ENCODE assay signal across 14 cellular contexts in genomic region chr7:73971315-73971700, GRCh38. TPM values are rescaled to one million over a fixed set of nuclear protein-coding genes. Genes with fewer than 3 reads are reported as not detected.
DNase-seq lines count a peak whose midpoint lies in the region; ATAC-seq and TF ChIP-seq lines count a peak whose summit lies in the region.
"Had no signal": no experiment of that assay in that cellular context is flagged by ENCODE, and none has a peak within 500 bp of the region (broad histone marks: within the 10 kb centered on the region; RNA-seq: fewer than 3 reads in every experiment).

No MANE protein-coding gene starts in this region.

- H2BK15ac ChIP-seq in neuronal stem cell (ENCODE audit: low read length): peak overlapping the region; percentile 55

- H3K4me3 ChIP-seq in neuronal stem cell (ENCODE audit: low read length in 2 of 2): no peak overlapping the region
- H3K4me3 ChIP-seq: cardiac muscle cell, prostate gland had no signal

- no peak overlapping the region for H4K8ac ChIP-seq in neuronal stem cell (ENCODE audit: low read depth, low read length)

- H3K18ac ChIP-seq in neuronal stem cell (ENCODE audit: low read length): peak overlapping the region; percentile 48

- TF ChIP-seq POLR2A in GM18505 (IDR thresholded peaks at IDR 0.05; ENCODE audit: borderline replicate concordance, extremely low read depth, insufficient read depth, insufficient read length): no peak

- peak; percentile 35 for DNase-seq in NAMALWA (ENCODE audit: low spot score)
- DNase-seq in neuronal stem cell (ENCODE audit: low spot score): no peak
- no peak for DNase-seq in RKO (ENCODE audit: low spot score)
- DNase-seq in HUDEP-2 (lab: John Stamatoyannopoulos, UW; ENCODE audit: unreplicated experiment in 76 of 76): no peak
- DNase-seq in NCI-H446 (lab: John Stamatoyannopoulos, UW): no peak
- no peak for DNase-seq in SIG-M5 (lab: John Stamatoyannopoulos, UW)
- DNase-seq: NCI-H1436, NCI-H748 treated with DMSO at 0.1 percent for 48 hours had no signal

- H3K79me1 ChIP-seq in neuronal stem cell (ENCODE audit: low read depth, low read length): no peaks in the 10 kb centered on the region

- peaks cover 0 to 2% of the 10 kb centered on the region in 2 donors for H3K9me3 ChIP-seq in neuronal stem cell (replicated peaks in 1 of 2; ENCODE audit: control insufficient read depth in 2 of 2, insufficient read depth in 1 of 2, low read depth in 1 of 2, low read length in 2 of 2)
- H3K9me3 ChIP-seq: prostate gland had no signal

- peak overlapping the region; percentile 53 for H2BK5ac ChIP-seq in neuronal stem cell (ENCODE audit: low read length)

- no peak overlapping the region for H4K91ac ChIP-seq in neuronal stem cell (ENCODE audit: low read depth, low read length, poor library complexity)

- peak overlapping the region; percentile 56 for H3K14ac ChIP-seq in neuronal stem cell (ENCODE audit: low read length)

- H2AK5ac ChIP-seq in neuronal stem cell (ENCODE audit: low read depth, low read length): peak overlapping the region; percentile 93

- ATAC-seq in GM18505 (IDR thresholded peaks at IDR 0.05; ENCODE audit: unreplicated experiment) (peak; percentile 81), GM21717 (IDR thresholded peaks at IDR 0.05; ENCODE audit: unreplicated experiment) (peak; percentile 77)
- ATAC-seq: activated CD4-positive, CD25-positive, alpha-beta regulatory T cell treated with anti-CD3 and anti-CD28 coated beads, Interleukin-2, amount 50 U/mL, for 24 hours had no signal

- no peak overlapping the region for H3K4me2 ChIP-seq in neuronal stem cell (ENCODE audit: insufficient read depth, low read length, poor library complexity, severe bottlenecking)

- WGBS in neuronal stem cell (ENCODE audit: extremely low coverage in 2 of 2, insufficient read length in 2 of 2, insufficient replicate concordance in 1 of 2), 2 donors: no CpG with 5 or more reads among the region's 4 CpGs

- H3K27me3 ChIP-seq in neuronal stem cell (ENCODE audit: control insufficient read depth in 3 of 3, insufficient read depth in 3 of 3, low read depth in 1 of 3, low read length in 3 of 3): peaks cover 0 to 21% (median 0%) of the 10 kb centered on the region in 3 experiments
- H3K27me3 ChIP-seq: cardiac muscle cell had no signal

- no peak overlapping the region for H3K4ac ChIP-seq in neuronal stem cell (ENCODE audit: low read length)

- H3K27ac ChIP-seq in neuronal stem cell (replicated peaks; ENCODE audit: low read length): no peak overlapping the region
- H3K27ac ChIP-seq: cardiac muscle cell, prostate gland had no signal

- H2BK12ac ChIP-seq in neuronal stem cell (ENCODE audit: low read length): no peak overlapping the region

- no peak overlapping the region for H2AFZ ChIP-seq in neuronal stem cell (ENCODE audit: low read length)

- no peak overlapping the region for H3K23ac ChIP-seq in neuronal stem cell (ENCODE audit: low read depth, low read length, poor library complexity)

- H3K4me1 ChIP-seq in neuronal stem cell (ENCODE audit: control insufficient read depth in 2 of 2, insufficient read depth in 1 of 2, low read depth in 1 of 2, low read length in 2 of 2): no peaks in the 10 kb centered on the region
- H3K4me1 ChIP-seq: prostate gland had no signal

- H3K36me3 ChIP-seq in neuronal stem cell (replicated peaks in 1 of 2; ENCODE audit: control insufficient read depth in 2 of 2, insufficient read depth in 2 of 2, low read length in 2 of 2): no peaks in the 10 kb centered on the region
- H3K36me3 ChIP-seq: cardiac muscle cell, prostate gland had no signal

- peak overlapping the region; percentile 72 for H2BK120ac ChIP-seq in neuronal stem cell (ENCODE audit: low read depth, low read length)

- no peak overlapping the region for H3K9ac ChIP-seq in neuronal stem cell (ENCODE audit: low read depth, low read length, poor library complexity)

RNA-seq across cellular contexts. Expression of gene ELN, which starts 56.7 kb away (rescaled TPM):
- 2.9 TPM for polyA plus RNA-seq in neuronal stem cell (2013, experiment 1 of 2)
- polyA plus RNA-seq in neuronal stem cell (2013, experiment 2 of 2): 3.1 TPM
- polyA plus RNA-seq: cardiac muscle cell, CD14-positive monocyte had no signal
